ENCODE assay signal across 9 cellular contexts in the genomic region with DNA sequence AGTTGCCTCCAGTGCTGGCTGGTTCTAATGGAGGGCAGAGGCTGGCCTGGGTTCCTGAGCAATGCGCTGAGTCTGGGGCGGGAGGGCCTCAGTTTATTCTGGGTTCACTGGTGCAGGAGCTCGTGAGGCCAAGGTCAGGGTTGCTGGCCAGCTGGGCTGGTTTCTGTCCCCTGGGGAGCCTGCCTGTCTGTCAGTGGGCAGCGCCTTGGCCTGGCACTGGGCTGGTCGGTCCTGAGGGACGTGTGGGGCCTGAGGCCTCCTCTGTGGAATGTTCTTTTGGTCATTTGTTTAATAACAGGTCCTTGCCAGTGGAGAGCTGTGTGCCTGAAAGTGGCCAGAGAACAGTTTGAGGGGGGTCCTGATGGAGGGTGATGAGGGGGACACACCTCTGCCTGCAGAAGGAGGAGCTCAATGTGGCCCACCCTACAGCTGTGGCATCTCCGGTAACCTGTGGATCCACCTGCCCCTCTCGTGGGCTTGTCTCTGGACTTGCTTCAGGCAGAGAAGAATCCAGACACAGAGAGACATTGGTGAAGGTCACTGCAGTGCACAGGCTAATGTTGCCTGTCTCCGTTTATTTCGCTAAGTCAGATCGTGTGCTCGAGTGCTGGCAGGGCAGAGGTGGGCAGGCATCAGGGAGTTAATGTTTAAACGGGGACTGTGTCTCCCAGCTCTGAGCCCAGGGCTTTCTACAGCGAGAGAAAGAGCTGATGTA. TPM values are rescaled to one million over a fixed set of nuclear protein-coding genes. Genes with fewer than 3 reads are reported as not detected.
DNase-seq lines count a peak whose midpoint lies in the region; ATAC-seq and TF ChIP-seq lines count a peak whose summit lies in the region.
"Had no signal": no experiment of that assay in that cellular context is flagged by ENCODE, and none has a peak within 500 bp of the region (broad histone marks: within the 10 kb centered on the region; RNA-seq: fewer than 3 reads in every experiment).

No MANE protein-coding gene starts in this region.

- TF ChIP-seq POLR2A in breast epithelium (IDR thresholded peaks at IDR 0.05), result no peak

- TF ChIP-seq CTCF in breast epithelium (IDR thresholded peaks at IDR 0.05) (no peak), left lung (IDR thresholded peaks at IDR 0.05) (no peak)

- intact Hi-C loops in breast epithelium (cut with DNase I; ENCODE audit: low total_unique reads), result no loop called here
- intact Hi-C loops in left lung (cut with DNase I), result no loop called here

- H3K4me1 Mint-ChIP-seq in T-helper 2 cell treated with Interferon-gamma antibody and Interleukin-4, amounts not matched to agents 5 μg/mL and 100 μg/mL, for 36 hours (ENCODE audit: low read depth), result no peaks in the 10 kb centered on the region

- in situ Hi-C loops in G401 (cut with HindIII; ENCODE audit: low sequenced_read_pairs), result no loop called here

- no peaks in the 10 kb centered on the region for H3K36me3 ChIP-seq in breast epithelium
- peaks cover 0 to 17% of the 10 kb centered on the region in 2 donors for H3K36me3 ChIP-seq in left lung
- peaks cover 21 to 24% (median 21%) of the 10 kb centered on the region in 3 donors for H3K36me3 ChIP-seq in skeletal muscle tissue (ENCODE audit: control insufficient read depth in 3 of 3, insufficient read depth in 3 of 3, low read length in 3 of 3)

- no peak overlapping the region for H3K27ac Mint-ChIP-seq in T-helper 2 cell treated with Interferon-gamma antibody and Interleukin-4, amounts not matched to agents 5 μg/mL and 100 μg/mL, for 36 hours

- H3K4me3 Mint-ChIP-seq in T-helper 2 cell treated with Interferon-gamma antibody and Interleukin-4, amounts not matched to agents 5 μg/mL and 100 μg/mL, for 36 hours, result no peak overlapping the region

- ATAC-seq in left lung (peak; percentile 35), HG02571 (IDR thresholded peaks at IDR 0.05; ENCODE audit: unreplicated experiment) (no peak)

- H3K27me3 ChIP-seq in breast epithelium (no peaks in the 10 kb centered on the region), left lung (no peaks in the 10 kb centered on the region), skeletal muscle tissue (ENCODE audit: control insufficient read depth in 3 of 3, insufficient read depth in 3 of 3, low read length in 3 of 3) (no peaks in the 10 kb centered on the region)

- peaks cover 11 to 24% of the 10 kb centered on the region in 2 donors for H3K4me1 ChIP-seq in breast epithelium
- peaks cover 18 to 26% of the 10 kb centered on the region in 2 donors for H3K4me1 ChIP-seq in left lung
- H3K4me1 ChIP-seq in skeletal muscle tissue (ENCODE audit: control insufficient read depth in 3 of 3, insufficient read depth in 3 of 3, low read length in 3 of 3), result peaks cover 58 to 87% (median 78%) of the 10 kb centered on the region in 3 donors

- no peaks in the 10 kb centered on the region for H3K27me3 Mint-ChIP-seq in T-helper 2 cell treated with Interferon-gamma antibody and Interleukin-4, amounts not matched to agents 5 μg/mL and 100 μg/mL, for 36 hours (ENCODE audit: low read depth)

- peaks cover 9 to 19% of the 10 kb centered on the region in 2 donors for H3K9me3 ChIP-seq in breast epithelium
- peaks cover 0 to 8% of the 10 kb centered on the region in 2 donors for H3K9me3 ChIP-seq in left lung
- H3K9me3 ChIP-seq in skeletal muscle tissue (ENCODE audit: control insufficient read depth in 3 of 3, low read length in 3 of 3), result no peaks in the 10 kb centered on the region

- H3K36me3 Mint-ChIP-seq in T-helper 2 cell treated with Interferon-gamma antibody and Interleukin-4, amounts not matched to agents 5 μg/mL and 100 μg/mL, for 36 hours (ENCODE audit: low read depth), result peaks cover 9% of the 10 kb centered on the region

- peak overlapping the region in 1 of 3 donors; percentile 44 for H3K4me3 ChIP-seq in breast epithelium
- H3K4me3 ChIP-seq in left lung, result no peak overlapping the region
- H3K4me3 ChIP-seq in skeletal muscle tissue (ENCODE audit: low read length in 3 of 3), result peak overlapping the region; percentile 55 to 61 (median 60)

- peak; percentile 38 for DNase-seq in G401 (ENCODE audit: low spot score)
- DNase-seq in breast epithelium (ENCODE audit: low spot score in 2 of 2), result no peak
- no peak for DNase-seq in left lung
- DNase-seq in NCI-H2107 treated with DMSO at 0.1 percent for 48 hours (lab: John Stamatoyannopoulos, UW; ENCODE audit: unreplicated experiment), result no peak
- no peak for DNase-seq in NCI-H2196 treated with DMSO at 0.1 percent for 48 hours (lab: John Stamatoyannopoulos, UW; ENCODE audit: unreplicated experiment)
- no peak for DNase-seq in T-helper 2 cell treated with Interferon-gamma antibody and Interleukin-4, amounts not matched to agents 5 μg/mL and 100 μg/mL, for 36 hours (ENCODE audit: low spot score)
- DNase-seq: SHP77 treated with DMSO at 0.1 percent for 48 hours had no signal

- peaks cover 8% of the 10 kb centered on the region for H3K9me3 Mint-ChIP-seq in T-helper 2 cell treated with Interferon-gamma antibody and Interleukin-4, amounts not matched to agents 5 μg/mL and 100 μg/mL, for 36 hours

- H3K9ac ChIP-seq in skeletal muscle tissue (ENCODE audit: low read depth in 1 of 3, low read length in 3 of 3), result peak overlapping the region; percentile 75 to 85 (median 82)

- H3K27ac ChIP-seq in breast epithelium (peak overlapping the region; percentile 73 to 98), left lung (peak overlapping the region; percentile 57 to 75), skeletal muscle tissue (ENCODE audit: low read depth, low read length) (peak overlapping the region; percentile 95)

RNA-seq across cellular contexts. Expression of gene COQ8A, which starts 34.6 kb away (rescaled TPM):
- total RNA-seq in G401 (2014; rRNA removed; shearing (Covaris generic)), result 31.7 and 33.5 TPM in 2 replicates
- total RNA-seq in breast epithelium, result 100 to 1,000 TPM in 1 of 3 donors, 10 to 100 TPM in 2; 51.8 to 307 (median 60.6) TPM
- total RNA-seq in left lung, result 10 to 100 TPM; 14.5 to 20.3 TPM
- total RNA-seq in skeletal muscle tissue, result 64.7 TPM

Comparison
In these comparisons a context has a peak if more than half of its experiments do, and no peak if none do; other contexts are left out.
1. H3K4me3 ChIP-seq: peak in skeletal muscle tissue (3 of 3); none in left lung (0 of 2).
2. Peak in every context shown above with its lines, with median percentiles within 50 percentile points of each other: H3K27ac ChIP-seq.